25 cellular contexts compared by ENCODE assay signal in the genomic region with DNA sequence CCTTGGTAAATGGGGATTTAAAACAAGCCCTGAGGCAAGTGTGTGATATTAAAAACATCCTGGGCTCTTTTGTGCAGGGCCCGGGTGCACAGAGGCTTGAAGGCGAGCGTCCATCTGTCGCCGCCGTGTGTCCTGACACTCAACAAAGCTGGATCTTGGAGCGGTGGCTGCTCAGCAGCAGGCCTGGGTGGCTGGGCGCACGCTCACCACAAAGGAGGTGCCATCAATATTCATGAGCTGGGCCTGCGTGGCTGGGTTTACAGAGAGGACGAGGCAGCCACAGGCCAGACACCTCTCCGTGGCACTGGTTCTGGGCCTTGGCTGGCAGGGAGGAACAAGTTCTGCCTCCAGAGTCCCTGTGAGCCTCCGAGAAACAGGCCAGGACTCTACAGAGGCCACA. TPM values are rescaled to one million over a fixed set of nuclear protein-coding genes. Genes with fewer than 3 reads are reported as not detected.
DNase-seq lines count a peak whose midpoint lies in the region; ATAC-seq and TF ChIP-seq lines count a peak whose summit lies in the region.
"Had no signal": no experiment of that assay in that cellular context is flagged by ENCODE, and none has a peak within 500 bp of the region (broad histone marks: within the 10 kb centered on the region; RNA-seq: fewer than 3 reads in every experiment).

No MANE protein-coding gene starts in this region.

- H3K79me2 ChIP-seq in Loucy (ENCODE audit: insufficient read depth, low read length) (no peaks in the 10 kb centered on the region), GM23338 (replicated peaks; ENCODE audit: insufficient read depth) (no peaks in the 10 kb centered on the region)

- H3K4me1 Mint-ChIP-seq in neural crest cell = peaks cover 36% of the 10 kb centered on the region
- peaks cover 35% of the 10 kb centered on the region for H3K4me1 Mint-ChIP-seq in GM23338

- H2AFZ ChIP-seq in Loucy (ENCODE audit: low read length) = no peak overlapping the region
- H2AFZ ChIP-seq in GM23338 = no peak overlapping the region

- H3K4me3 ChIP-seq in BLaER1 (no peak overlapping the region), Loucy (ENCODE audit: low read length, poor library complexity, severe bottlenecking) (no peak overlapping the region), GM23338 (no peak overlapping the region)
- H3K4me3 ChIP-seq: breast epithelium, K562, testis had no signal

- H3K4me3 Mint-ChIP-seq in neural crest cell = no peak overlapping the region
- no peak overlapping the region; the same call in 2 of the 3 replicates for H3K4me3 Mint-ChIP-seq in GM23338
- H3K4me3 Mint-ChIP-seq: activated CD4-positive, alpha-beta T cell treated with anti-CD3 and anti-CD28 coated beads, Interleukin-2, amount 10 ng/mL, durations not matched to agents 24 days and 14 days; activated CD8-positive, alpha-beta memory T cell treated with anti-CD3 and anti-CD28 coated beads, Interleukin-2, amount 10 ng/mL, durations not matched to agents 7 days and 5 days; activated naive CD8-positive, alpha-beta T cell treated with anti-CD3 and anti-CD28 coated beads, Interleukin-2, amount 50 U/mL, for 24 hours; stimulated activated effector memory CD8-positive, alpha-beta T cell treated with anti-CD3 and anti-CD28 coated beads, Interleukin-12 subunit alpha, Interleukin-12 subunit beta, amount 100 ng/mL, for 72 hours had no signal

- no peaks in the 10 kb centered on the region for H3K9me3 Mint-ChIP-seq in neural crest cell
- no peaks in the 10 kb centered on the region for H3K9me3 Mint-ChIP-seq in GM23338
- H3K9me3 Mint-ChIP-seq: activated CD4-positive, alpha-beta T cell treated with anti-CD3 and anti-CD28 coated beads, Interleukin-2, amount 10 ng/mL, durations not matched to agents 24 days and 14 days; activated naive CD8-positive, alpha-beta T cell treated with anti-CD3 and anti-CD28 coated beads, Interleukin-2, amount 50 U/mL, for 24 hours; CD4-positive, CD25-positive, alpha-beta regulatory T cell; stimulated activated effector memory CD8-positive, alpha-beta T cell treated with anti-CD3 and anti-CD28 coated beads, Interleukin-12 subunit alpha, Interleukin-12 subunit beta, amount 100 ng/mL, for 72 hours had no signal

- H3K27ac ChIP-seq in BLaER1 = no peak overlapping the region
- H3K27ac ChIP-seq in GM23338 (ENCODE audit: low read depth) = no peak overlapping the region
- H3K27ac ChIP-seq: breast epithelium, testis had no signal

- no peak overlapping the region for H3K9ac ChIP-seq in BLaER1
- peak overlapping the region; percentile 22 for H3K9ac ChIP-seq in Loucy (ENCODE audit: low read depth, low read length, poor library complexity, severe bottlenecking)

- ATAC-seq in GM23338 = no peak
- ATAC-seq: activated CD8-positive, alpha-beta memory T cell treated with anti-CD3 and anti-CD28 coated beads, Interleukin-2, amount 10 ng/mL, durations not matched to agents 7 days and 5 days; activated naive CD8-positive, alpha-beta T cell treated with anti-CD3 and anti-CD28 coated beads, Interleukin-2, amount 50 U/mL, for 24 hours; K562; PC-3; sciatic nerve; stimulated activated effector memory CD8-positive, alpha-beta T cell treated with anti-CD3 and anti-CD28 coated beads, Interleukin-12 subunit alpha, Interleukin-12 subunit beta, amount 100 ng/mL, for 72 hours had no signal

- H3K27ac Mint-ChIP-seq in neural crest cell (ENCODE audit: unreplicated experiment) = peak overlapping the region; percentile 98
- H3K27ac Mint-ChIP-seq in GM23338 = no peak overlapping the region
- H3K27ac Mint-ChIP-seq: activated CD4-positive, alpha-beta T cell treated with anti-CD3 and anti-CD28 coated beads, Interleukin-2, amount 10 ng/mL, durations not matched to agents 24 days and 14 days; activated CD8-positive, alpha-beta memory T cell treated with anti-CD3 and anti-CD28 coated beads, Interleukin-2, amount 10 ng/mL, durations not matched to agents 7 days and 5 days; activated naive CD8-positive, alpha-beta T cell treated with anti-CD3 and anti-CD28 coated beads, Interleukin-2, amount 50 U/mL, for 24 hours; CD4-positive, CD25-positive, alpha-beta regulatory T cell; stimulated activated effector memory CD8-positive, alpha-beta T cell treated with anti-CD3 and anti-CD28 coated beads, Interleukin-12 subunit alpha, Interleukin-12 subunit beta, amount 100 ng/mL, for 72 hours had no signal

- H3K9me2 ChIP-seq in Loucy (replicated peaks; ENCODE audit: low read depth, low read length) (no peaks in the 10 kb centered on the region), GM23338 (ENCODE audit: insufficient read depth) (no peaks in the 10 kb centered on the region)

- H3K9me3 ChIP-seq in BLaER1 = no peaks in the 10 kb centered on the region
- no peaks in the 10 kb centered on the region for H3K9me3 ChIP-seq in Loucy (ENCODE audit: insufficient read depth, low read depth, low read length)
- H3K9me3 ChIP-seq: breast epithelium, testis had no signal

- DNase-seq in cerebellum (ENCODE audit: low spot score) = peak; percentile 23
- DNase-seq in neural crest cell (ENCODE audit: low read depth, low spot score) = peak; percentile 40
- no peak for DNase-seq in NCI-H774 (lab: John Stamatoyannopoulos, UW)
- DNase-seq in GM23338 (ENCODE audit: low spot score) = no peak
- no peak for DNase-seq in NCI-H187 treated with DMSO at 0.1 percent for 48 hours (lab: John Stamatoyannopoulos, UW)
- no peak for DNase-seq in GDM1 (lab: John Stamatoyannopoulos, UW)
- DNase-seq: activated CD4-positive, alpha-beta T cell treated with anti-CD3 and anti-CD28 coated beads, Interleukin-2, amount 10 ng/mL, durations not matched to agents 24 days and 14 days; activated CD8-positive, alpha-beta memory T cell treated with anti-CD3 and anti-CD28 coated beads, Interleukin-2, amount 10 ng/mL, durations not matched to agents 7 days and 5 days; activated effector memory CD4-positive, alpha-beta T cell treated with Interleukin-2 at 50 U/mL for 16 hours; activated naive CD8-positive, alpha-beta T cell treated with anti-CD3 and anti-CD28 coated beads, Interleukin-2, amount 50 U/mL, for 24 hours; CD4-positive, CD25-positive, alpha-beta regulatory T cell; cortex of kidney; GOT3; MV-4-11; NCI-H2029 treated with DMSO at 0.1 percent for 48 hours; PC-3; SHP77 treated with DMSO at 0.1 percent for 48 hours; testis had no signal

- H3K4me1 ChIP-seq in BLaER1 = peaks cover 81% of the 10 kb centered on the region
- H3K4me1 ChIP-seq in Loucy (ENCODE audit: insufficient read depth, low read length, poor library complexity, severe bottlenecking) = peaks cover 32% of the 10 kb centered on the region
- peaks cover 25% of the 10 kb centered on the region for H3K4me1 ChIP-seq in GM23338 (ENCODE audit: insufficient read depth)
- H3K4me1 ChIP-seq: breast epithelium had no signal

- TF ChIP-seq CTCF in Loucy (conservative IDR thresholded peaks at IDR 0.05; ENCODE audit: low read length) (no peak), neural crest cell (conservative IDR thresholded peaks at IDR 0.05) (no peak), GM23338 (conservative IDR thresholded peaks at IDR 0.05; ENCODE audit: low read depth in 2 of 2) (no peak)

- H3F3A ChIP-seq in Loucy (ENCODE audit: low read depth) = no peaks in the 10 kb centered on the region
- 0 out of 2 replicates have a peak, but pooled peaks cover 6% of the 10 kb centered on the region for H3F3A ChIP-seq in GM23338 (replicated peaks; ENCODE audit: low read depth)

- H3K27me3 ChIP-seq in BLaER1 (peaks cover 8% of the 10 kb centered on the region; the same call in 1 of the 2 replicates), Loucy (ENCODE audit: insufficient read depth, low read length, poor library complexity, severe bottlenecking) (no peaks in the 10 kb centered on the region), GM23338 (ENCODE audit: insufficient read depth) (no peaks in the 10 kb centered on the region)
- H3K27me3 ChIP-seq: testis had no signal

- H3K4me2 ChIP-seq in BLaER1 = peak overlapping the region; percentile 76
- H3K4me2 ChIP-seq in Loucy (ENCODE audit: low read depth, low read length, poor library complexity, severe bottlenecking) = no peak overlapping the region
- H3K4me2 ChIP-seq in GM23338 = no peak overlapping the region

- no peaks in the 10 kb centered on the region for H3K36me3 Mint-ChIP-seq in neural crest cell (ENCODE audit: low read depth)
- no peaks in the 10 kb centered on the region for H3K36me3 Mint-ChIP-seq in GM23338 (ENCODE audit: low read depth)
- H3K36me3 Mint-ChIP-seq: activated CD8-positive, alpha-beta memory T cell treated with anti-CD3 and anti-CD28 coated beads, Interleukin-2, amount 10 ng/mL, durations not matched to agents 7 days and 5 days; CD4-positive, CD25-positive, alpha-beta regulatory T cell had no signal

- H4K20me1 ChIP-seq in BLaER1 (no peaks in the 10 kb centered on the region), Loucy (ENCODE audit: insufficient read depth, low read length, poor library complexity, severe bottlenecking) (no peaks in the 10 kb centered on the region), GM23338 (replicated peaks; ENCODE audit: insufficient read depth) (no peaks in the 10 kb centered on the region)

- peaks cover 19% of the 10 kb centered on the region for H3K27me3 Mint-ChIP-seq in neural crest cell (ENCODE audit: low read depth)
- peaks cover 10% of the 10 kb centered on the region for H3K27me3 Mint-ChIP-seq in GM23338 (ENCODE audit: insufficient read depth, low read depth, poor library complexity)

- H3K36me3 ChIP-seq in BLaER1 = no peaks in the 10 kb centered on the region
- no peaks in the 10 kb centered on the region for H3K36me3 ChIP-seq in Loucy (ENCODE audit: insufficient read depth, low read length)
- H3K36me3 ChIP-seq in GM23338 (ENCODE audit: insufficient read depth) = no peaks in the 10 kb centered on the region
- H3K36me3 ChIP-seq: breast epithelium had no signal

RNA-seq across cellular contexts. Expression of gene BHLHE23, which starts 22.1 kb away (rescaled TPM):
- total RNA-seq in cerebellum (not detected), neural crest cell (not detected in 2 replicates)
- 5.0 and 6.6 TPM in 2 replicates for total RNA-seq in GM23338 (2014; rRNA removed; shearing (Covaris generic))
- polyA plus RNA-seq in GM23338 (2016; fragmentation: Nextera tagmentation; extraction: Ambion mirVana) = 0.52 TPM in 2 replicates
- total RNA-seq: activated CD4-positive, alpha-beta T cell treated with anti-CD3 and anti-CD28 coated beads, Interleukin-2, amount 10 ng/mL, durations not matched to agents 24 days and 14 days; activated CD8-positive, alpha-beta memory T cell treated with anti-CD3 and anti-CD28 coated beads, Interleukin-2, amount 10 ng/mL, durations not matched to agents 7 days and 5 days; breast epithelium; CD4-positive, CD25-positive, alpha-beta regulatory T cell; K562; osteoblast; PC-3; sciatic nerve had no signal
- polyA plus RNA-seq: CD4-positive, CD25-positive, alpha-beta regulatory T cell; K562 had no signal

RNA-seq across cellular contexts. Expression of gene SLC17A9, which starts 32.2 kb away (rescaled TPM):
- 0.36 TPM for total RNA-seq in cerebellum
- 1.2 and 1.4 TPM in 2 replicates for total RNA-seq in neural crest cell
- 24.2 and 32.0 TPM in 2 replicates for total RNA-seq in GM23338 (2014; rRNA removed; shearing (Covaris generic))
- polyA plus RNA-seq in GM23338 (2016; fragmentation: Nextera tagmentation; extraction: Ambion mirVana) = 36.1 and 39.3 TPM in 2 replicates
- total RNA-seq: PC-3 had no signal

RNA-seq across cellular contexts. Expression of gene GID8, which starts 46.7 kb away (rescaled TPM):
- total RNA-seq in cerebellum (34.3 TPM), neural crest cell (62.3 and 65.6 TPM in 2 replicates)
- 102 and 106 TPM in 2 replicates for total RNA-seq in GM23338 (2014; rRNA removed; shearing (Covaris generic))
- polyA plus RNA-seq in GM23338 (2016; fragmentation: Nextera tagmentation; extraction: Ambion mirVana) = 41.7 and 41.8 TPM in 2 replicates

RNA-seq across cellular contexts. Expression of gene DIDO1, which starts 58.4 kb away (rescaled TPM):
- total RNA-seq in cerebellum (54.3 TPM), neural crest cell (72.0 TPM in 2 replicates)
- total RNA-seq in GM23338 (2014; rRNA removed; shearing (Covaris generic)) = 147 and 162 TPM in 2 replicates
- 61.5 and 72.4 TPM in 2 replicates for polyA plus RNA-seq in GM23338 (2016; fragmentation: Nextera tagmentation; extraction: Ambion mirVana)

Comparison
In these comparisons a context has a peak if more than half of its experiments do, and no peak if none do; other contexts are left out.
1. DNase-seq: peak in cerebellum (single experiment) and neural crest cell (single experiment); none in NCI-H774 (single experiment), GM23338 (single experiment), NCI-H187 treated with DMSO at 0.1 percent for 48 hours (single experiment) and GDM1 (single experiment).
2. RNA of gene SLC17A9, which starts 32.2 kb away (total RNA-seq): 24.2 to 32.0 TPM in GM23338; 1.2 to 1.4 TPM in neural crest cell and 0.36 TPM in cerebellum (single experiment); every median in the first group is over 10 times any median in the second.